ENCODE assay signal across 17 cellular contexts in genomic region chr19:29062486-29063435, GRCh38.
DNase-seq lines count a peak whose midpoint lies in the region; ATAC-seq and TF ChIP-seq lines count a peak whose summit lies in the region.
"Had no signal": no experiment of that assay in that cellular context is flagged by ENCODE, and none has a peak within 500 bp of the region (broad histone marks: within the 10 kb centered on the region; RNA-seq: fewer than 3 reads in every experiment).

No MANE protein-coding gene starts in this region.

- peaks cover 14% of the 10 kb centered on the region for H3K4me1 ChIP-seq in HUES48 (ENCODE audit: control insufficient read depth, insufficient read depth, low read length)

- H3K4me1 Mint-ChIP-seq in chondrocyte (ENCODE audit: low read depth): no peaks in the 10 kb centered on the region
- H3K4me1 Mint-ChIP-seq in activated CD4-positive, alpha-beta memory T cell treated with anti-CD3 and anti-CD28 coated beads, Interleukin-2, amount 10 ng/mL, durations not matched to agents 7 days and 5 days: no peaks in the 10 kb centered on the region
- H3K4me1 Mint-ChIP-seq: CD8-positive, alpha-beta memory T cell had no signal

- POLR2A ChIA-PET in activated CD4-positive, alpha-beta memory T cell treated with anti-CD3 and anti-CD28 coated beads, Interleukin-2, amount 10 ng/mL, durations not matched to agents 7 days and 5 days (lab: Charles Lee): no interaction called here

- H3K36me3 ChIP-seq in HUES48 (ENCODE audit: control insufficient read depth, insufficient read depth, low read length): no peaks in the 10 kb centered on the region

- H3K9me3 Mint-ChIP-seq in chondrocyte (ENCODE audit: low read depth): peaks cover 8% of the 10 kb centered on the region
- no peaks in the 10 kb centered on the region for H3K9me3 Mint-ChIP-seq in activated CD4-positive, alpha-beta memory T cell treated with anti-CD3 and anti-CD28 coated beads, Interleukin-2, amount 10 ng/mL, durations not matched to agents 7 days and 5 days

- no peaks in the 10 kb centered on the region for H3K36me3 Mint-ChIP-seq in chondrocyte (ENCODE audit: low read depth)
- H3K36me3 Mint-ChIP-seq in activated CD4-positive, alpha-beta memory T cell treated with anti-CD3 and anti-CD28 coated beads, Interleukin-2, amount 10 ng/mL, durations not matched to agents 7 days and 5 days (ENCODE audit: low read depth): no peaks in the 10 kb centered on the region
- H3K36me3 Mint-ChIP-seq: CD8-positive, alpha-beta memory T cell had no signal

- no peaks in the 10 kb centered on the region for H3K9me3 ChIP-seq in HUES48 (ENCODE audit: control insufficient read depth, insufficient read depth, low read length)

- DNase-seq in Ammon's horn (ENCODE audit: low spot score) (peak; percentile 12), chondrocyte (ENCODE audit: low spot score) (peak; percentile 18), medulla oblongata (ENCODE audit: extremely low spot score) (peak; percentile 4), EL (no peak), GM13977 (ENCODE audit: low spot score) (no peak)
- no peak for DNase-seq in activated CD4-positive, alpha-beta memory T cell treated with anti-CD3 and anti-CD28 coated beads, Interleukin-2, amount 10 ng/mL, durations not matched to agents 7 days and 5 days
- DNase-seq: 8988T; CD8-positive, alpha-beta memory T cell; HCEC 1CT; KG1; NCI-H1092; NCI-H1694; NCI-H524; SHP77 had no signal

- CTCF ChIA-PET in activated CD4-positive, alpha-beta memory T cell treated with anti-CD3 and anti-CD28 coated beads, Interleukin-2, amount 10 ng/mL, durations not matched to agents 7 days and 5 days (lab: Charles Lee): no interaction called here

- peak overlapping the region; percentile 54 for H3K27ac ChIP-seq in HUES48 (ENCODE audit: low read depth, low read length)

- H3K4me3 ChIP-seq in HUES48 (ENCODE audit: low read depth, low read length): no peak overlapping the region

- H3K27me3 Mint-ChIP-seq in chondrocyte (ENCODE audit: low read depth): peaks cover 14% of the 10 kb centered on the region
- no peaks in the 10 kb centered on the region for H3K27me3 Mint-ChIP-seq in activated CD4-positive, alpha-beta memory T cell treated with anti-CD3 and anti-CD28 coated beads, Interleukin-2, amount 10 ng/mL, durations not matched to agents 7 days and 5 days

- no peak overlapping the region for H3K9ac ChIP-seq in HUES48 (ENCODE audit: low read depth, low read length)

- in situ Hi-C loops in GM13977 (cut with MboI; ENCODE audit: low pct_unique_long_range_greater_than_20kb, low sequenced_read_pairs, unreplicated experiment): no loop called here

- H3K4me3 Mint-ChIP-seq in chondrocyte (ENCODE audit: unreplicated experiment): no peak overlapping the region
- no peak overlapping the region for H3K4me3 Mint-ChIP-seq in activated CD4-positive, alpha-beta memory T cell treated with anti-CD3 and anti-CD28 coated beads, Interleukin-2, amount 10 ng/mL, durations not matched to agents 7 days and 5 days
- H3K4me3 Mint-ChIP-seq: CD8-positive, alpha-beta memory T cell had no signal

- TF ChIP-seq CTCF in chondrocyte (IDR thresholded peaks at IDR 0.05) (no peak), GM13977 (IDR thresholded peaks at IDR 0.05; ENCODE audit: extremely low read depth, insufficient read depth, missing control alignments) (no peak)

- no peak for ATAC-seq in HG03175 (IDR thresholded peaks at IDR 0.05; ENCODE audit: unreplicated experiment)
- ATAC-seq: SK-N-SH treated with all-trans-retinoic acid at 6 μM for 48 hours had no signal

- no peak overlapping the region for H3K27ac Mint-ChIP-seq in chondrocyte (ENCODE audit: unreplicated experiment)
- H3K27ac Mint-ChIP-seq in activated CD4-positive, alpha-beta memory T cell treated with anti-CD3 and anti-CD28 coated beads, Interleukin-2, amount 10 ng/mL, durations not matched to agents 7 days and 5 days: no peak overlapping the region

- peaks cover 7% of the 10 kb centered on the region for H3K27me3 ChIP-seq in HUES48 (ENCODE audit: control insufficient read depth, insufficient read depth, low read length)

Comparison
In these comparisons a context has a peak if more than half of its experiments do, and no peak if none do; other contexts are left out.
1. DNase-seq: peak in Ammon's horn (single experiment), chondrocyte (single experiment) and medulla oblongata (single experiment); none in EL (single experiment), GM13977 (single experiment) and activated CD4-positive, alpha-beta memory T cell treated with anti-CD3 and anti-CD28 coated beads, Interleukin-2, amount 10 ng/mL, durations not matched to agents 7 days and 5 days (single experiment).